1 cellular context compared by ENCODE assay signal in the genomic region with DNA sequence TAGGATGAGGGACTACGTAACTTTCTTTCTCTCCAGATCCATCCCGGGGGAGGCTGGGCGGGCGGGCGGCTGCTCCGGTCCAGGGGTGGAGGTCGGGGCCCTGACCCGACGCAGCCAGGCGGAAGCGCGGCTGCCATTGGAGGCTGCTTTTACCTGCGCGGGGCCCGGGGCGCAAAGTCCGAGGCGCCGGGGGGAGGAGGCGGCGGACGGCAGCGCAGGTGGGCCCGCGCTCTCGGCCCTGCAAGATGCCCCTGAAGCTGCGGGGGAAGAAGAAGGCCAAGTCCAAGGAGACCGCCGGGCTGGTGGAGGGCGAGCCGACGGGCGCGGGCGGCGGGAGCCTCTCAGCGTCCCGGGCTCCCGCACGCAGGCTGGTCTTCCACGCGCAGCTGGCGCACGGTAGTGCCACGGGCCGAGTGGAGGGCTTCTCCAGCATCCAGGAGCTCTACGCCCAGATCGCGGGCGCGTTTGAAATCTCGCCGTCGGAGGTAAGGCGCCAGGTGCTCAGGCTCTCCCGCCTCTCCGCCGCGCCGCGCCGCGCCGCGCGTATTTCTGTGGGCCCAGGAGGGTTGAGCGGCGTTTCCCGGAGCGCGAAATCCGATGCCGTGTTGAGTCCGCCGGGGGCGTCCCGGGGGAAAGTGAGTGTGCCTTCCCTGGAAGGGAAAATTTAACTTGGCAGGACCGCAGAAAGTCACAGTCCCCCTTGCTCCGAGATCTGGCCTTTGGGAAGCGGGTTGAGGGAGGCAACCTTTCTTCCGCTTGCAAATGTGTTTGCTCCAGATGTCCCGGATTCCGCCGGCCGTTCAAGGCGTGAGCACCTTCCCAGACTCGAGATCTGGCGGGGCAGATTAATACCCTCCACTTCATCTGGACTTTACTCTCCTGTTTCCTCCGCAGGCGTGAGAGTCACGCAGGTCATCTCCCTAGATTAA.
A peak's percentile ranks its signal among the peaks of the same experiment; 100 is the strongest.
TF ChIP-seq lines count a peak whose summit lies in the region.

A gene with protein sequence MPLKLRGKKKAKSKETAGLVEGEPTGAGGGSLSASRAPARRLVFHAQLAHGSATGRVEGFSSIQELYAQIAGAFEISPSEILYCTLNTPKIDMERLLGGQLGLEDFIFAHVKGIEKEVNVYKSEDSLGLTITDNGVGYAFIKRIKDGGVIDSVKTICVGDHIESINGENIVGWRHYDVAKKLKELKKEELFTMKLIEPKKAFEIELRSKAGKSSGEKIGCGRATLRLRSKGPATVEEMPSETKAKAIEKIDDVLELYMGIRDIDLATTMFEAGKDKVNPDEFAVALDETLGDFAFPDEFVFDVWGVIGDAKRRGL (plus strand): TSS at position 117 of the 929 bp plus-strand sequence. CDS start 129 bp downstream, at position 246.

TF ChIP-seq in neural cell, 6 proteins besides CTCF, POLR2A, EP300 and RAD21:
- TF ChIP-seq EZH2 (IDR thresholded peaks at IDR 0.05; ENCODE audit: borderline replicate concordance, insufficient read depth, low read length, poor library complexity, severe bottlenecking) (peak; percentile 26), TAF1 (IDR thresholded peaks at IDR 0.05; ENCODE audit: low read depth) (no peak), MXI1 (conservative IDR thresholded peaks at IDR 0.05; ENCODE audit: poor library complexity, severe bottlenecking) (no peak), POLR2AphosphoS5 (IDR thresholded peaks at IDR 0.05) (no peak), SMC3 (conservative IDR thresholded peaks at IDR 0.05; ENCODE audit: poor library complexity) (no peak)
- TF ChIP-seq, protein P1, sequence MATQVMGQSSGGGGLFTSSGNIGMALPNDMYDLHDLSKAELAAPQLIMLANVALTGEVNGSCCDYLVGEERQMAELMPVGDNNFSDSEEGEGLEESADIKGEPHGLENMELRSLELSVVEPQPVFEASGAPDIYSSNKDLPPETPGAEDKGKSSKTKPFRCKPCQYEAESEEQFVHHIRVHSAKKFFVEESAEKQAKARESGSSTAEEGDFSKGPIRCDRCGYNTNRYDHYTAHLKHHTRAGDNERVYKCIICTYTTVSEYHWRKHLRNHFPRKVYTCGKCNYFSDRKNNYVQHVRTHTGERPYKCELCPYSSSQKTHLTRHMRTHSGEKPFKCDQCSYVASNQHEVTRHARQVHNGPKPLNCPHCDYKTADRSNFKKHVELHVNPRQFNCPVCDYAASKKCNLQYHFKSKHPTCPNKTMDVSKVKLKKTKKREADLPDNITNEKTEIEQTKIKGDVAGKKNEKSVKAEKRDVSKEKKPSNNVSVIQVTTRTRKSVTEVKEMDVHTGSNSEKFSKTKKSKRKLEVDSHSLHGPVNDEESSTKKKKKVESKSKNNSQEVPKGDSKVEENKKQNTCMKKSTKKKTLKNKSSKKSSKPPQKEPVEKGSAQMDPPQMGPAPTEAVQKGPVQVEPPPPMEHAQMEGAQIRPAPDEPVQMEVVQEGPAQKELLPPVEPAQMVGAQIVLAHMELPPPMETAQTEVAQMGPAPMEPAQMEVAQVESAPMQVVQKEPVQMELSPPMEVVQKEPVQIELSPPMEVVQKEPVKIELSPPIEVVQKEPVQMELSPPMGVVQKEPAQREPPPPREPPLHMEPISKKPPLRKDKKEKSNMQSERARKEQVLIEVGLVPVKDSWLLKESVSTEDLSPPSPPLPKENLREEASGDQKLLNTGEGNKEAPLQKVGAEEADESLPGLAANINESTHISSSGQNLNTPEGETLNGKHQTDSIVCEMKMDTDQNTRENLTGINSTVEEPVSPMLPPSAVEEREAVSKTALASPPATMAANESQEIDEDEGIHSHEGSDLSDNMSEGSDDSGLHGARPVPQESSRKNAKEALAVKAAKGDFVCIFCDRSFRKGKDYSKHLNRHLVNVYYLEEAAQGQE (IDR thresholded peaks at IDR 0.05; ENCODE audit: borderline replicate concordance), result no peak
